1 cellular context compared by ENCODE assay signal in the genomic region with DNA sequence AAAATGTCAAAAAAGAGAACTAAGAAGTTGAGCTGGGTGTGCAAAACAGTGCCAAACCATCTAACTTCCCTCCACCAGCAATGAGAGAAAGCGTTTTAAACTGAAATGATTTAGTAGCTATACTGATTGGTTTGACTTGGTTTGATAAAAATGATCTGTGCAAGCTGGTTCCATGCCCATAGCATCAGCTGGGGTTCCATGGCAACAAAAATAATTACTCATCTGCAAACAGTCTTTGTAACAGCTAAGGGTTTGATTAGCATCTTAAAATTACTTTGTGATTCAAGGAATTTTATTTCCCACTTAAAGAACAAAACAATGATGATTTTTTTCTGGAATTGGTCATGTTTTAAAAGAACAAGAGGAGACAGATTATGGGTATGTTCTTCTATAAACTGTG.
TF ChIP-seq lines count a peak whose summit lies in the region.

No MANE protein-coding gene starts in this region.

TF ChIP-seq in WTC11, 78 proteins besides CTCF, POLR2A, EP300 and RAD21 (continued from another document):
- TF ChIP-seq, protein P1, sequence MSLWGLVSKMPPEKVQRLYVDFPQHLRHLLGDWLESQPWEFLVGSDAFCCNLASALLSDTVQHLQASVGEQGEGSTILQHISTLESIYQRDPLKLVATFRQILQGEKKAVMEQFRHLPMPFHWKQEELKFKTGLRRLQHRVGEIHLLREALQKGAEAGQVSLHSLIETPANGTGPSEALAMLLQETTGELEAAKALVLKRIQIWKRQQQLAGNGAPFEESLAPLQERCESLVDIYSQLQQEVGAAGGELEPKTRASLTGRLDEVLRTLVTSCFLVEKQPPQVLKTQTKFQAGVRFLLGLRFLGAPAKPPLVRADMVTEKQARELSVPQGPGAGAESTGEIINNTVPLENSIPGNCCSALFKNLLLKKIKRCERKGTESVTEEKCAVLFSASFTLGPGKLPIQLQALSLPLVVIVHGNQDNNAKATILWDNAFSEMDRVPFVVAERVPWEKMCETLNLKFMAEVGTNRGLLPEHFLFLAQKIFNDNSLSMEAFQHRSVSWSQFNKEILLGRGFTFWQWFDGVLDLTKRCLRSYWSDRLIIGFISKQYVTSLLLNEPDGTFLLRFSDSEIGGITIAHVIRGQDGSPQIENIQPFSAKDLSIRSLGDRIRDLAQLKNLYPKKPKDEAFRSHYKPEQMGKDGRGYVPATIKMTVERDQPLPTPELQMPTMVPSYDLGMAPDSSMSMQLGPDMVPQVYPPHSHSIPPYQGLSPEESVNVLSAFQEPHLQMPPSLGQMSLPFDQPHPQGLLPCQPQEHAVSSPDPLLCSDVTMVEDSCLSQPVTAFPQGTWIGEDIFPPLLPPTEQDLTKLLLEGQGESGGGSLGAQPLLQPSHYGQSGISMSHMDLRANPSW (CRISPR knock-in tag; conservative IDR thresholded peaks at IDR 0.05; ENCODE audit: low read depth) = no peak
- no peak for TF ChIP-seq PRRX2 (CRISPR knock-in tag; IDR thresholded peaks at IDR 0.05)
